In the genomic region with DNA sequence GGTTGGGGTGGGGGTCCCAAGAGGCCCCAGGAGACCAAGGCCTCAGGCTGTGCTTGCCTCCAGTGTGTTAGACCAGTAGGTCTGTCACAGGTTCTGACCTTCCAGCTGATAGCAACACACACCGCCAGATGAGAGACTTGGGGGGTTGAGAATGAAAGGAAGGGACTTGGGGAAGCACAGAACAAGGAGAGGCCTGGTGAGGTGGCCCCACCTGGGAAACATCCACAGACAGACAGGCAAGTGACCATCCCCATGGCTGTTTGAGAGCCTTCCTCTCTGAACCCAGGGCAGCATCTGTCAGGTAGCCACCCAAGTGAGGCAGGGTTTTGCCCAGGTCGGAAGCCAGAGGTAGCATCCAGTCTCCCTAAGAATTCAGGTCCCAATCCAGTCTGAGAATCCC, we compare ENCODE assay signal across 2 cellular contexts.
TF ChIP-seq lines count a peak whose summit lies in the region.

No MANE protein-coding gene starts in this region.

TF ChIP-seq in IMR-90, 13 proteins besides CTCF, POLR2A, EP300 and RAD21:
- no peak for TF ChIP-seq MXI1 (IDR thresholded peaks at IDR 0.05; ENCODE audit: borderline replicate concordance, low read depth, low read length)
- no peak for TF ChIP-seq BHLHE40 (IDR thresholded peaks at IDR 0.05; ENCODE audit: low read depth, low read length)
- TF ChIP-seq RFX5 (IDR thresholded peaks at IDR 0.05; ENCODE audit: low read depth, low read length): no peak
- TF ChIP-seq CHD1 (IDR thresholded peaks at IDR 0.05; ENCODE audit: low read depth, low read length): no peak
- TF ChIP-seq SMC3 (IDR thresholded peaks at IDR 0.05; ENCODE audit: low read depth, low read length): no peak
- TF ChIP-seq, protein P1, sequence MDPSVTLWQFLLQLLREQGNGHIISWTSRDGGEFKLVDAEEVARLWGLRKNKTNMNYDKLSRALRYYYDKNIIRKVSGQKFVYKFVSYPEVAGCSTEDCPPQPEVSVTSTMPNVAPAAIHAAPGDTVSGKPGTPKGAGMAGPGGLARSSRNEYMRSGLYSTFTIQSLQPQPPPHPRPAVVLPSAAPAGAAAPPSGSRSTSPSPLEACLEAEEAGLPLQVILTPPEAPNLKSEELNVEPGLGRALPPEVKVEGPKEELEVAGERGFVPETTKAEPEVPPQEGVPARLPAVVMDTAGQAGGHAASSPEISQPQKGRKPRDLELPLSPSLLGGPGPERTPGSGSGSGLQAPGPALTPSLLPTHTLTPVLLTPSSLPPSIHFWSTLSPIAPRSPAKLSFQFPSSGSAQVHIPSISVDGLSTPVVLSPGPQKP (IDR thresholded peaks at IDR 0.05; ENCODE audit: borderline replicate concordance, low read depth, low read length): no peak
- TF ChIP-seq, protein P2, sequence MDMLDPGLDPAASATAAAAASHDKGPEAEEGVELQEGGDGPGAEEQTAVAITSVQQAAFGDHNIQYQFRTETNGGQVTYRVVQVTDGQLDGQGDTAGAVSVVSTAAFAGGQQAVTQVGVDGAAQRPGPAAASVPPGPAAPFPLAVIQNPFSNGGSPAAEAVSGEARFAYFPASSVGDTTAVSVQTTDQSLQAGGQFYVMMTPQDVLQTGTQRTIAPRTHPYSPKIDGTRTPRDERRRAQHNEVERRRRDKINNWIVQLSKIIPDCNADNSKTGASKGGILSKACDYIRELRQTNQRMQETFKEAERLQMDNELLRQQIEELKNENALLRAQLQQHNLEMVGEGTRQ (IDR thresholded peaks at IDR 0.05; ENCODE audit: low read depth, low read length): no peak
- no peak for TF ChIP-seq FOS (IDR thresholded peaks at IDR 0.05; ENCODE audit: low read depth, low read length)
- TF ChIP-seq CEBPB (IDR thresholded peaks at IDR 0.05; ENCODE audit: low read depth, low read length): no peak
- no peak for TF ChIP-seq RCOR1 (IDR thresholded peaks at IDR 0.05; ENCODE audit: insufficient replicate concordance, low read length)
- TF ChIP-seq NFE2L2 (IDR thresholded peaks at IDR 0.05; ENCODE audit: low read depth, low read length): no peak
- no peak for TF ChIP-seq MAFK (IDR thresholded peaks at IDR 0.05; ENCODE audit: low read depth, low read length)
- TF ChIP-seq MAZ (IDR thresholded peaks at IDR 0.05; ENCODE audit: borderline replicate concordance, low read depth, low read length): no peak
TF ChIP-seq in IMR-90: peak in this region for 0.

TF ChIP-seq in H1, 55 proteins besides CTCF, POLR2A, EP300 and RAD21:
- no peak for TF ChIP-seq GABPA (IDR thresholded peaks at IDR 0.05; ENCODE audit: borderline replicate concordance, insufficient read depth, low read length)
- no peak for TF ChIP-seq SRF (IDR thresholded peaks at IDR 0.05; ENCODE audit: low read depth, low read length)
- no peak for TF ChIP-seq HDAC2 (IDR thresholded peaks at IDR 0.05; ENCODE audit: borderline replicate concordance in 1 of 2, low read depth in 2 of 2, low read length in 2 of 2)
- TF ChIP-seq PHF8 (conservative IDR thresholded peaks at IDR 0.05; ENCODE audit: low read depth, low read length): no peak
- TF ChIP-seq CREB1 (IDR thresholded peaks at IDR 0.05): no peak
- TF ChIP-seq, protein P3, sequence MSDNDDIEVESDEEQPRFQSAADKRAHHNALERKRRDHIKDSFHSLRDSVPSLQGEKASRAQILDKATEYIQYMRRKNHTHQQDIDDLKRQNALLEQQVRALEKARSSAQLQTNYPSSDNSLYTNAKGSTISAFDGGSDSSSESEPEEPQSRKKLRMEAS (IDR thresholded peaks at IDR 0.05): no peak
- TF ChIP-seq, protein P4, sequence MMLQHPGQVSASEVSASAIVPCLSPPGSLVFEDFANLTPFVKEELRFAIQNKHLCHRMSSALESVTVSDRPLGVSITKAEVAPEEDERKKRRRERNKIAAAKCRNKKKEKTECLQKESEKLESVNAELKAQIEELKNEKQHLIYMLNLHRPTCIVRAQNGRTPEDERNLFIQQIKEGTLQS (IDR thresholded peaks at IDR 0.05; ENCODE audit: insufficient read depth, low read depth, low read length): no peak
- TF ChIP-seq, protein P5, sequence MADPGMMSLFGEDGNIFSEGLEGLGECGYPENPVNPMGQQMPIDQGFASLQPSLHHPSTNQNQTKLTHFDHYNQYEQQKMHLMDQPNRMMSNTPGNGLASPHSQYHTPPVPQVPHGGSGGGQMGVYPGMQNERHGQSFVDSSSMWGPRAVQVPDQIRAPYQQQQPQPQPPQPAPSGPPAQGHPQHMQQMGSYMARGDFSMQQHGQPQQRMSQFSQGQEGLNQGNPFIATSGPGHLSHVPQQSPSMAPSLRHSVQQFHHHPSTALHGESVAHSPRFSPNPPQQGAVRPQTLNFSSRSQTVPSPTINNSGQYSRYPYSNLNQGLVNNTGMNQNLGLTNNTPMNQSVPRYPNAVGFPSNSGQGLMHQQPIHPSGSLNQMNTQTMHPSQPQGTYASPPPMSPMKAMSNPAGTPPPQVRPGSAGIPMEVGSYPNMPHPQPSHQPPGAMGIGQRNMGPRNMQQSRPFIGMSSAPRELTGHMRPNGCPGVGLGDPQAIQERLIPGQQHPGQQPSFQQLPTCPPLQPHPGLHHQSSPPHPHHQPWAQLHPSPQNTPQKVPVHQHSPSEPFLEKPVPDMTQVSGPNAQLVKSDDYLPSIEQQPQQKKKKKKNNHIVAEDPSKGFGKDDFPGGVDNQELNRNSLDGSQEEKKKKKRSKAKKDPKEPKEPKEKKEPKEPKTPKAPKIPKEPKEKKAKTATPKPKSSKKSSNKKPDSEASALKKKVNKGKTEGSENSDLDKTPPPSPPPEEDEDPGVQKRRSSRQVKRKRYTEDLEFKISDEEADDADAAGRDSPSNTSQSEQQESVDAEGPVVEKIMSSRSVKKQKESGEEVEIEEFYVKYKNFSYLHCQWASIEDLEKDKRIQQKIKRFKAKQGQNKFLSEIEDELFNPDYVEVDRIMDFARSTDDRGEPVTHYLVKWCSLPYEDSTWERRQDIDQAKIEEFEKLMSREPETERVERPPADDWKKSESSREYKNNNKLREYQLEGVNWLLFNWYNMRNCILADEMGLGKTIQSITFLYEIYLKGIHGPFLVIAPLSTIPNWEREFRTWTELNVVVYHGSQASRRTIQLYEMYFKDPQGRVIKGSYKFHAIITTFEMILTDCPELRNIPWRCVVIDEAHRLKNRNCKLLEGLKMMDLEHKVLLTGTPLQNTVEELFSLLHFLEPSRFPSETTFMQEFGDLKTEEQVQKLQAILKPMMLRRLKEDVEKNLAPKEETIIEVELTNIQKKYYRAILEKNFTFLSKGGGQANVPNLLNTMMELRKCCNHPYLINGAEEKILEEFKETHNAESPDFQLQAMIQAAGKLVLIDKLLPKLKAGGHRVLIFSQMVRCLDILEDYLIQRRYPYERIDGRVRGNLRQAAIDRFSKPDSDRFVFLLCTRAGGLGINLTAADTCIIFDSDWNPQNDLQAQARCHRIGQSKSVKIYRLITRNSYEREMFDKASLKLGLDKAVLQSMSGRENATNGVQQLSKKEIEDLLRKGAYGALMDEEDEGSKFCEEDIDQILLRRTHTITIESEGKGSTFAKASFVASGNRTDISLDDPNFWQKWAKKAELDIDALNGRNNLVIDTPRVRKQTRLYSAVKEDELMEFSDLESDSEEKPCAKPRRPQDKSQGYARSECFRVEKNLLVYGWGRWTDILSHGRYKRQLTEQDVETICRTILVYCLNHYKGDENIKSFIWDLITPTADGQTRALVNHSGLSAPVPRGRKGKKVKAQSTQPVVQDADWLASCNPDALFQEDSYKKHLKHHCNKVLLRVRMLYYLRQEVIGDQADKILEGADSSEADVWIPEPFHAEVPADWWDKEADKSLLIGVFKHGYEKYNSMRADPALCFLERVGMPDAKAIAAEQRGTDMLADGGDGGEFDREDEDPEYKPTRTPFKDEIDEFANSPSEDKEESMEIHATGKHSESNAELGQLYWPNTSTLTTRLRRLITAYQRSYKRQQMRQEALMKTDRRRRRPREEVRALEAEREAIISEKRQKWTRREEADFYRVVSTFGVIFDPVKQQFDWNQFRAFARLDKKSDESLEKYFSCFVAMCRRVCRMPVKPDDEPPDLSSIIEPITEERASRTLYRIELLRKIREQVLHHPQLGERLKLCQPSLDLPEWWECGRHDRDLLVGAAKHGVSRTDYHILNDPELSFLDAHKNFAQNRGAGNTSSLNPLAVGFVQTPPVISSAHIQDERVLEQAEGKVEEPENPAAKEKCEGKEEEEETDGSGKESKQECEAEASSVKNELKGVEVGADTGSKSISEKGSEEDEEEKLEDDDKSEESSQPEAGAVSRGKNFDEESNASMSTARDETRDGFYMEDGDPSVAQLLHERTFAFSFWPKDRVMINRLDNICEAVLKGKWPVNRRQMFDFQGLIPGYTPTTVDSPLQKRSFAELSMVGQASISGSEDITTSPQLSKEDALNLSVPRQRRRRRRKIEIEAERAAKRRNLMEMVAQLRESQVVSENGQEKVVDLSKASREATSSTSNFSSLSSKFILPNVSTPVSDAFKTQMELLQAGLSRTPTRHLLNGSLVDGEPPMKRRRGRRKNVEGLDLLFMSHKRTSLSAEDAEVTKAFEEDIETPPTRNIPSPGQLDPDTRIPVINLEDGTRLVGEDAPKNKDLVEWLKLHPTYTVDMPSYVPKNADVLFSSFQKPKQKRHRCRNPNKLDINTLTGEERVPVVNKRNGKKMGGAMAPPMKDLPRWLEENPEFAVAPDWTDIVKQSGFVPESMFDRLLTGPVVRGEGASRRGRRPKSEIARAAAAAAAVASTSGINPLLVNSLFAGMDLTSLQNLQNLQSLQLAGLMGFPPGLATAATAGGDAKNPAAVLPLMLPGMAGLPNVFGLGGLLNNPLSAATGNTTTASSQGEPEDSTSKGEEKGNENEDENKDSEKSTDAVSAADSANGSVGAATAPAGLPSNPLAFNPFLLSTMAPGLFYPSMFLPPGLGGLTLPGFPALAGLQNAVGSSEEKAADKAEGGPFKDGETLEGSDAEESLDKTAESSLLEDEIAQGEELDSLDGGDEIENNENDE (IDR thresholded peaks at IDR 0.05; ENCODE audit: insufficient replicate concordance, low read length): no peak
- no peak for TF ChIP-seq KDM1A (IDR thresholded peaks at IDR 0.05; ENCODE audit: borderline replicate concordance, low read length)
- no peak for TF ChIP-seq SUZ12 (IDR thresholded peaks at IDR 0.05; ENCODE audit: low read length)
- no peak for TF ChIP-seq ASH2L (IDR thresholded peaks at IDR 0.05; ENCODE audit: low read length)
- no peak for TF ChIP-seq SP1 (IDR thresholded peaks at IDR 0.05; ENCODE audit: low read depth, low read length)
- TF ChIP-seq, protein P6, sequence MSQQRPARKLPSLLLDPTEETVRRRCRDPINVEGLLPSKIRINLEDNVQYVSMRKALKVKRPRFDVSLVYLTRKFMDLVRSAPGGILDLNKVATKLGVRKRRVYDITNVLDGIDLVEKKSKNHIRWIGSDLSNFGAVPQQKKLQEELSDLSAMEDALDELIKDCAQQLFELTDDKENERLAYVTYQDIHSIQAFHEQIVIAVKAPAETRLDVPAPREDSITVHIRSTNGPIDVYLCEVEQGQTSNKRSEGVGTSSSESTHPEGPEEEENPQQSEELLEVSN (IDR thresholded peaks at IDR 0.05): no peak
- TF ChIP-seq CTBP2 (IDR thresholded peaks at IDR 0.05; ENCODE audit: borderline replicate concordance, insufficient read depth, insufficient read length, low read length): no peak
- no peak for TF ChIP-seq RFX5 (IDR thresholded peaks at IDR 0.05; ENCODE audit: borderline replicate concordance, low read depth, low read length)
- TF ChIP-seq CBX8 (IDR thresholded peaks at IDR 0.05; ENCODE audit: borderline replicate concordance, low read depth, low read length): no peak
- TF ChIP-seq TCF12 (IDR thresholded peaks at IDR 0.05; ENCODE audit: low read depth, low read length): no peak
- no peak for TF ChIP-seq RBBP5 (IDR thresholded peaks at IDR 0.05; ENCODE audit: borderline replicate concordance, low read depth, low read length)
- TF ChIP-seq EGR1 (IDR thresholded peaks at IDR 0.05; ENCODE audit: borderline replicate concordance, low read depth, low read length): no peak
- no peak for TF ChIP-seq EZH2 (IDR thresholded peaks at IDR 0.05; ENCODE audit: low read depth, low read length, severe bottlenecking)
TF ChIP-seq in H1: peak in this region for 0.
